In genomic region chr14:25349269-25349668, GRCh38 we compare ENCODE assay signal across 16 cellular contexts.
DNase-seq lines count a peak whose midpoint lies in the region; FAIRE-seq and TF ChIP-seq lines count a peak whose summit lies in the region.
"Had no signal": no experiment of that assay in that cellular context is flagged by ENCODE, and none has a peak within 500 bp of the region (broad histone marks: within the 10 kb centered on the region; RNA-seq: fewer than 3 reads in every experiment).

No MANE protein-coding gene starts in this region.

- DNase-seq in Ammon's horn (ENCODE audit: low spot score) (peak; percentile 17), HT1080 (ENCODE audit: low read depth) (peak; percentile 13), bronchial epithelial cell (ENCODE audit: low read depth) (peak; percentile 4), posterior cingulate gyrus (peak in 6 of 10 donors; percentile 11 to 70 (median 33)), GM13976 (ENCODE audit: low spot score) (no peak), GM10248 (ENCODE audit: extremely low spot score) (no peak)
- no peak for DNase-seq in activated T-cell treated with anti-CD3 and anti-CD28 coated beads, Interleukin-2, amount 50 U/mL, for 48 hours
- DNase-seq: DMS 273 treated with DMSO at 0.1 percent for 48 hours, MG63, NCI-H1092 treated with DMSO at 0.1 percent for 48 hours, NCI-H1694, NCI-H345, PC-9 had no signal

- no peaks in the 10 kb centered on the region for H3K36me3 ChIP-seq in bronchial epithelial cell (ENCODE audit: control insufficient read depth, insufficient read depth, low read length)
- H3K36me3 ChIP-seq: BLaER1, MG63 had no signal

- POLR2A ChIA-PET in GM10248 (lab: Yijun Ruan, JAX) = no interaction called here

- no peak for FAIRE-seq in bronchial epithelial cell (lab: Jason Lieb, UNC)
- FAIRE-seq: H54, HepG2 had no signal

- H3K27me3 ChIP-seq in bronchial epithelial cell (ENCODE audit: control insufficient read depth, insufficient read depth, low read length) = no peaks in the 10 kb centered on the region
- H3K27me3 ChIP-seq: BLaER1, MG63 had no signal

- intact Hi-C loops in posterior cingulate gyrus (cut with DNase I) = no loop called here

- in situ Hi-C loops in GM13976 (cut with MboI; ENCODE audit: low sequenced_read_pairs, unreplicated experiment) = no loop called here

- TF ChIP-seq CTCF in bronchial epithelial cell (IDR thresholded peaks at IDR 0.05; ENCODE audit: insufficient read depth, low read length, severe bottlenecking) (no peak), GM13976 (IDR thresholded peaks at IDR 0.05; ENCODE audit: borderline replicate concordance, control extremely low read depth, extremely low read depth, insufficient read depth, missing control alignments) (no peak), GM10248 (IDR thresholded peaks at IDR 0.05; ENCODE audit: control extremely low read depth, extremely low read depth, low read depth, missing control alignments) (no peak)

- H3K4me3 ChIP-seq in bronchial epithelial cell (ENCODE audit: low read depth, low read length) = no peak overlapping the region
- H3K4me3 ChIP-seq: BLaER1, MG63, PC-9 had no signal

- CTCF ChIA-PET in GM10248 (lab: Yijun Ruan, JAX) = no interaction called here

Comparison
In these comparisons a context has a peak if more than half of its experiments do, and no peak if none do; other contexts are left out.
1. DNase-seq: peak in Ammon's horn (single experiment), HT1080 (single experiment), bronchial epithelial cell (single experiment) and posterior cingulate gyrus (6 of 10); none in GM13976 (single experiment), GM10248 (single experiment) and activated T-cell treated with anti-CD3 and anti-CD28 coated beads, Interleukin-2, amount 50 U/mL, for 48 hours (0 of 2).